Comparison of ENCODE assay signal across 22 cellular contexts in the genomic region with DNA sequence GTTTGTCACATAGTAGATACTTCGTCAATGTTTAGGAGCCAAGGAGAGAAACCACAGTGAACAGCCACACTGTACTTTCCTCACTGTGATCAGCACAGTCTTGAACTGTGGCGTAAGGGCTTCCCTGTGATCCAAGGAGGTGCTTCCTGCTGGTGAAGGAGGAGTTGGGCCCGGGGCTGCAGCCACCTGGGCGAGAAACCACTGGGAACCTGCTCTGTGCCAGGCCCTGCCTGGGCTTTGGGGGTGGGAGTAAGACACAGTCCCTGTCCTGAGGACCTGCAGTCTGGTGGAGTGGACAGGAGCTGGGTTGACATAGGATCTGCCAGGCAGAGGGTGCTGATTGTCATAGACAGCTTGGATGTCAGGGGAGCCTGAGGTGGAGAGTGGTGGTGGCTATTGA.
A peak's percentile ranks its signal among the peaks of the same experiment; 100 is the strongest.
DNase-seq lines count a peak whose midpoint lies in the region; ATAC-seq, FAIRE-seq and TF ChIP-seq lines count a peak whose summit lies in the region.
"Had no signal": no experiment of that assay in that cellular context is flagged by ENCODE, and none has a peak within 500 bp of the region (broad histone marks: within the 10 kb centered on the region; RNA-seq: fewer than 3 reads in every experiment).

No MANE protein-coding gene starts in this region.

- H3K79me2 ChIP-seq in K562 (ENCODE audit: control insufficient read depth, insufficient read depth, low read length): no peaks in the 10 kb centered on the region

- TF ChIP-seq CTCF in HFF-Myc (IDR thresholded peaks at IDR 0.05; ENCODE audit: low read depth, low read length, missing control alignments) (no peak), K562 (IDR thresholded peaks at IDR 0.05 in 2 of 3, conservative IDR thresholded peaks at IDR 0.05 in 1 of 3; ENCODE audit: insufficient read depth in 2 of 3, low read depth in 1 of 3, low read length in 3 of 3) (no peak), nephron progenitor cell (IDR thresholded peaks at IDR 0.05) (no peak)

- ATAC-seq in K562 (no peak), HG03439 (IDR thresholded peaks at IDR 0.05; ENCODE audit: unreplicated experiment) (no peak)
- ATAC-seq in activated CD4-positive, CD25-positive, alpha-beta regulatory T cell treated with anti-CD3 and anti-CD28 coated beads, Interleukin-2, amount 50 U/mL, for 24 hours: no peak

- BruUV-seq in K562 (replicated peaks; lab: Mats Ljungman, UMichigan): no TSS peak

- H4K20me1 ChIP-seq in K562 (replicated peaks; ENCODE audit: control insufficient read depth, insufficient read depth, low read length): no peaks in the 10 kb centered on the region

- H3K4me3 ChIP-seq in HFF-Myc (replicated peaks; ENCODE audit: low read depth, low read length): peak overlapping the region; percentile 37
- no peak overlapping the region for H3K4me3 ChIP-seq in K562

- H3K4me1 Mint-ChIP-seq in nephron progenitor cell: peaks cover 4% of the 10 kb centered on the region

- TF ChIP-seq EP300 in K562 (IDR thresholded peaks at IDR 0.05; ENCODE audit: low read length): no peak

- no peaks in the 10 kb centered on the region for H3K36me3 ChIP-seq in K562 (ENCODE audit: control insufficient read depth, insufficient read depth, low read length)

- H3K4me3 Mint-ChIP-seq in nephron progenitor cell: no peak overlapping the region
- H3K4me3 Mint-ChIP-seq: CD4-positive, alpha-beta T cell had no signal

- no peaks in the 10 kb centered on the region for H3K27me3 ChIP-seq in K562 (ENCODE audit: control insufficient read depth in 2 of 2, insufficient read depth in 2 of 2, low read length in 2 of 2)

- no peak for DNase-seq in HFF-Myc (ENCODE audit: extremely low read depth, low read depth)
- DNase-seq in K562 (ENCODE audit: extremely low read depth in 1 of 4, low spot score in 3 of 4): no peak
- no peak for DNase-seq in nephron progenitor cell
- DNase-seq in posterior vena cava (ENCODE audit: low spot score): peak; percentile 73
- no peak for DNase-seq in NK-92 (lab: John Stamatoyannopoulos, UW; ENCODE audit: unreplicated experiment)
- no peak for DNase-seq in stimulated activated CD4-positive, alpha-beta T cell treated with anti-CD3 and anti-CD28 coated beads, Interleukin-4, amount 100 ng/mL, for 1 hour
- DNase-seq: ACHN; AML-193; Caco-2; CD4-positive, alpha-beta T cell; GM23248; HCEC 1CT; KBM-7 had no signal

- no peak overlapping the region for H3K27ac ChIP-seq in K562 (ENCODE audit: extremely low read depth, low read depth, low read length)
- H3K27ac ChIP-seq: C4-2B, HL-60 had no signal

- peaks cover 19% of the 10 kb centered on the region for H3K27me3 Mint-ChIP-seq in nephron progenitor cell (ENCODE audit: low read depth, poor library complexity)

- peaks cover 26 to 27% of the 10 kb centered on the region in 2 experiments; a peak in 4 of 5 replicates for H3K4me1 ChIP-seq in K562 (replicated peaks in 1 of 2; ENCODE audit: control insufficient read depth in 2 of 2, insufficient read depth in 2 of 2, low read length in 2 of 2)
- H3K4me1 ChIP-seq: Caco-2 had no signal

- H3K9me1 ChIP-seq in K562 (ENCODE audit: control insufficient read depth, insufficient read depth, low read length): no peaks in the 10 kb centered on the region

- TF ChIP-seq RAD21 in K562 (CRISPR knock-in tag; conservative IDR thresholded peaks at IDR 0.05 in 1 of 2, IDR thresholded peaks at IDR 0.05 in 1 of 2): no peak

- no peak overlapping the region for H2AFZ ChIP-seq in K562 (ENCODE audit: low read depth, low read length)
- H2AFZ ChIP-seq: GM23248 had no signal

- intact Hi-C loops in K562 (cut with micrococcal nuclease) (no loop called here), posterior vena cava (cut with DNase I) (no loop called here)

- TF ChIP-seq POLR2A in K562 (conservative IDR thresholded peaks at IDR 0.05): no peak

- no peak overlapping the region for H3K4me2 ChIP-seq in K562 (ENCODE audit: insufficient read depth, low read length)

- H3K9me3 Mint-ChIP-seq in nephron progenitor cell: no peaks in the 10 kb centered on the region
- H3K9me3 Mint-ChIP-seq: CD4-positive, alpha-beta T cell had no signal

- no peaks in the 10 kb centered on the region; the same call in 1 of the 2 replicates for H3K9me3 ChIP-seq in K562 (replicated peaks; ENCODE audit: control insufficient read depth, insufficient read depth, low read depth, low read length)
- H3K9me3 ChIP-seq: Caco-2 had no signal

- 66% methylated on average over 4 of the region's 4 CpGs for WGBS in K562 (ENCODE audit: insufficient coverage, low coverage, missing lambda C conversion rate)

- peak overlapping the region; percentile 3 for H3K27ac Mint-ChIP-seq in nephron progenitor cell
- H3K27ac Mint-ChIP-seq: CD4-positive, alpha-beta T cell had no signal

- peak; percentile 51 for FAIRE-seq in K562 (lab: Jason Lieb, UNC)
- FAIRE-seq: A204.1, D721Med, G401.6, GM12891, GM19239 had no signal

- H3K36me3 Mint-ChIP-seq in nephron progenitor cell (ENCODE audit: low read depth): no peaks in the 10 kb centered on the region

- in situ Hi-C loops in K562 (cut with MboI): no loop called here

- H3K9ac ChIP-seq in K562 (ENCODE audit: insufficient read depth in 1 of 2, low read depth in 2 of 2, low read length in 2 of 2): no peak overlapping the region

- POLR2A ChIA-PET in K562 (lab: Yijun Ruan, JAX): interaction anchor here (1.2 kb wide), 1 partner anchor 8 kb away, joined by 4 read pairs; no protein-coding TSS in a partner anchor

- CTCF ChIA-PET in K562 (lab: Yijun Ruan, JAX; ENCODE audit: low intra/inter-chr PET ratio): no interaction called here

TF ChIP-seq in K562, 482 proteins besides CTCF, POLR2A, EP300 and RAD21:
- TF ChIP-seq KAT7 (CRISPR knock-in tag; IDR thresholded peaks at IDR 0.05; ENCODE audit: borderline replicate concordance) (no peak), SLC30A9 (CRISPR knock-in tag; IDR thresholded peaks at IDR 0.05) (no peak), E4F1 (CRISPR knock-in tag; IDR thresholded peaks at IDR 0.05; ENCODE audit: borderline replicate concordance) (no peak), POLR3A (IDR thresholded peaks at IDR 0.05; ENCODE audit: borderline replicate concordance, extremely low read depth, insufficient read depth, insufficient read length) (no peak), PRMT5 (CRISPR knock-in tag; IDR thresholded peaks at IDR 0.05) (no peak), ZNF184 (CRISPR knock-in tag; IDR thresholded peaks at IDR 0.05) (no peak), SRSF3 (IDR thresholded peaks at IDR 0.05; ENCODE audit: insufficient read depth, low read length) (no peak), ILF3 (IDR thresholded peaks at IDR 0.05; ENCODE audit: borderline replicate concordance) (no peak), RBM25 (IDR thresholded peaks at IDR 0.05; ENCODE audit: low read depth, low read length, severe bottlenecking) (no peak), ZNF12 (CRISPR knock-in tag; IDR thresholded peaks at IDR 0.05) (no peak), ZNF668 (CRISPR knock-in tag; IDR thresholded peaks at IDR 0.05) (no peak), ZNF212 (CRISPR knock-in tag; IDR thresholded peaks at IDR 0.05) (no peak), ASH1L (IDR thresholded peaks at IDR 0.05; ENCODE audit: borderline replicate concordance, low read depth, partially characterized antibody) (no peak)
